Comparison of ENCODE assay signal across 23 cellular contexts in the genomic region with DNA sequence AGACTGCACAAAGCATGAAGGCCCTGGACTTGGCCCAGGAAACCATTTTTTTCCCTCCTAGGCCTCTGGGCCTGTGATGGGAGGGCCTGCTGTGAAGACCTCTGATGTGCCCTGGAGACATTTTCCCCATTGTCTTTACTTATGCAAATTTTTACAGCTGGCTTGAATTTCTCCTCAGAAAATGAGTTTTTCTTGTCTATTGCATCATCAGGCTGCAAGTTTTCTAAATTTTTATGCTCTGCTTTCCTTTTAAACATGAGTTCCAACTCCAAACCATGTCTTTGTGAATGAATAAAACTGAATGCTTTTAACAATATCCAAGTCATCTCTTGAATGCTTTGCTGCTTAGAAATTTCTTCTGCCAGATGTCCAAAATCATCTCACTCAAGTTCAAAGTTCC.
"Had no signal": no experiment of that assay in that cellular context is flagged by ENCODE, and none has a peak within 500 bp of the region (broad histone marks: within the 10 kb centered on the region; RNA-seq: fewer than 3 reads in every experiment).

No MANE protein-coding gene starts in this region.

- H3K36me3 ChIP-seq: left ventricle myocardium inferior, ovary, prostate gland, sigmoid colon, spleen, suprapubic skin, thoracic aorta, tibial artery, upper lobe of right lung had no signal

- H3K27me3 ChIP-seq: ovary, sigmoid colon, spleen, suprapubic skin, tibial artery, upper lobe of right lung had no signal

- H3K27ac ChIP-seq: left ventricle myocardium inferior, ovary, prostate gland, sigmoid colon, spleen, suprapubic skin, thoracic aorta, tibial artery, upper lobe of right lung had no signal

- DNase-seq: islet precursor cell; left ventricle myocardium inferior; mesendoderm; naive B cell; natural killer cell; nephron progenitor cell; ovary; posterior cingulate gyrus; retina; right cardiac atrium; sigmoid colon; small intestine; spleen; stimulated activated CD4-positive, alpha-beta T cell treated with anti-CD3 and anti-CD28 coated beads, Interleukin-4, amount 100 ng/mL, for 24 hours; stimulated activated naive CD4-positive, alpha-beta T cell; tibial artery; trophoblast cell; upper lobe of right lung had no signal

- ATAC-seq: natural killer cell; right cardiac atrium; stimulated activated effector memory CD8-positive, alpha-beta T cell treated with anti-CD3 and anti-CD28 coated beads, Interleukin-12 subunit alpha, Interleukin-12 subunit beta, amount 100 ng/mL, for 72 hours; upper lobe of right lung had no signal

- H3K4me3 ChIP-seq: left ventricle myocardium inferior, lung, ovary, prostate gland, sigmoid colon, spleen, suprapubic skin, thoracic aorta, tibial artery, upper lobe of right lung had no signal

- H3K9me3 ChIP-seq: ovary, prostate gland, sigmoid colon, spleen, suprapubic skin, thoracic aorta, tibial artery, upper lobe of right lung had no signal

- H3K4me1 ChIP-seq: left ventricle myocardium inferior, prostate gland, spleen, suprapubic skin, upper lobe of right lung had no signal
